Comparison of ENCODE assay signal across 19 cellular contexts in genomic region chr12:110122929-110123328, GRCh38.
"Had no signal": no experiment of that assay in that cellular context is flagged by ENCODE, and none has a peak within 500 bp of the region (broad histone marks: within the 10 kb centered on the region; RNA-seq: fewer than 3 reads in every experiment).

No MANE protein-coding gene starts in this region.

- H3K36me3 ChIP-seq: prostate gland, right lobe of liver, spleen had no signal

- H2AFZ ChIP-seq: parathyroid adenoma had no signal

- H3K4me3 ChIP-seq: heart right ventricle, prostate gland, right lobe of liver, stomach had no signal

- H3K4me1 ChIP-seq: parathyroid adenoma had no signal

- H3K27ac Mint-ChIP-seq: mesothelial cell of epicardium; stimulated activated memory B cell treated with anti-CD40 and anti-IgM and Interleukin-4, amounts not matched to agents 10 μg/mL and 1 μg/mL and 100 μg/mL, for 72 hours had no signal

- H3K9ac ChIP-seq: parathyroid adenoma had no signal

- H3K27me3 ChIP-seq: dorsolateral prefrontal cortex, heart right ventricle, right lobe of liver, spleen, stomach had no signal

- H3K36me3 Mint-ChIP-seq: mesothelial cell of epicardium; natural killer cell; stimulated activated memory B cell treated with anti-CD40 and anti-IgM and Interleukin-4, amounts not matched to agents 10 μg/mL and 1 μg/mL and 100 μg/mL, for 72 hours had no signal

- H3K79me2 ChIP-seq: parathyroid adenoma had no signal

- H3K9me3 ChIP-seq: heart right ventricle, prostate gland, right lobe of liver, spleen, stomach had no signal

- H3K9me3 Mint-ChIP-seq: mesothelial cell of epicardium; natural killer cell; stimulated activated memory B cell treated with anti-CD40 and anti-IgM and Interleukin-4, amounts not matched to agents 10 μg/mL and 1 μg/mL and 100 μg/mL, for 72 hours had no signal

- ATAC-seq: esophagus mucosa; heart right ventricle; left lobe of liver; natural killer cell; right lobe of liver; stimulated activated memory B cell treated with anti-CD40 and anti-IgM and Interleukin-4, amounts not matched to agents 10 μg/mL and 1 μg/mL and 100 μg/mL, for 72 hours had no signal

- H3K27ac ChIP-seq: parathyroid adenoma, prostate gland, right lobe of liver, spleen, stomach had no signal

- DNase-seq: cortex of kidney; dorsolateral prefrontal cortex; effector CD8-positive, alpha-beta T cell; heart right ventricle; hypothalamus; natural killer cell; spleen; stimulated activated CD4-positive, alpha-beta T cell treated with anti-CD3 and anti-CD28 coated beads, Interleukin-15, amount 100 ng/mL, for 24 hours; stimulated activated CD4-positive, alpha-beta T cell treated with anti-CD3 and anti-CD28 coated beads, Interleukin-1b, Interleukin-23, amount 100 ng/mL, for 48 hours; stimulated activated CD4-positive, alpha-beta T cell treated with anti-CD3 and anti-CD28 coated beads, Interleukin-4, amount 100 ng/mL, for 24 hours; stomach; trophoblast cell had no signal
